16 cellular contexts compared by ENCODE assay signal in the genomic region with DNA sequence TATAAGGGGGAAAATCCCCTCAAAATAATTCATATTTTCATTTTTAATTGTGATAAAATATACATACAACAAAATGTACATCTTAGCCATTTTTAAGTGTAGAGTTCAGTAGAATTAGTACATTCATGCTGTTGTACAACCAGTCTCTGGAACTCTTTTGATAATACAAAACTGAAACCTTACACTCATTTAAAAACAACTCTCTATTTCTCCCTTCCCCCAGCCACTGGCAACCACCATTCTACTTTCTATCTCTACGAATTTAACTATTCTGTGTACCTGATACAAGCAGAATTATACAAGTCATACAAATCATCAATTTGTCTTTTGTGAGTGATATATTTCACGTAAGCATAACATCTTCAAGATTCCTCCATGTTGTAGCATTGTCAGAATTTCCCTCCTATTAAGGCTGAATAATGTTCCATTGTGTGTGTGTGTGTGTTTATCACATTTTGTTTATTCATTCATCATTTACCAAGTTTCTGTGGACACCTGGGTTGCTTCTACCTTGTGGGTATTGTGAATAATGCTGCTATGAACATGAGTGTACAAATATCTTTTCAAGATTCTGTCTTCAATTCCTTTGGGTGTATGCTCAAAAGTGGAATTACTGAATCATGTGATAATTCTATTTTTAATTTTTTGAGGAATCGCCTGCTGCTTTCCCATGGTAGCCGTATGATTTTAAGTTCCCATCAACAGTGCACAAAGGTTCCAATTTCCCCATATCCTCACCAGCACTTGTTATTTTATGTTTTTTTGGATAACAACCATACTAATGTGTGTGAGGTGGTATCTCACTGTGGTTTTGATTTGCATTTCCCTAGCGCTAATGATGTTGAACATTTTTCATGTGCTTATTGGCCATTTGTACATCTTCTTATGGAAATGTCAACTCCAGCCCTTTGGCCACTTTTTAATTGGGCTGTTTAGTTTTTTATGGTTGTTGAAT. TPM values are rescaled to one million over a fixed set of nuclear protein-coding genes. Genes with fewer than 3 reads are reported as not detected.
A peak's percentile ranks its signal among the peaks of the same experiment; 100 is the strongest.
DNase-seq lines count a peak whose midpoint lies in the region; ATAC-seq lines count a peak whose summit lies in the region.
"Had no signal": no experiment of that assay in that cellular context is flagged by ENCODE, and none has a peak within 500 bp of the region (broad histone marks: within the 10 kb centered on the region; RNA-seq: fewer than 3 reads in every experiment).

No MANE protein-coding gene starts in this region.

- CTCF ChIA-PET in activated CD8-positive, alpha-beta memory T cell treated with anti-CD3 and anti-CD28 coated beads, Interleukin-2, amount 10 ng/mL, durations not matched to agents 7 days and 5 days (lab: Charles Lee): no interaction called here

- no peak for DNase-seq in activated CD8-positive, alpha-beta memory T cell treated with anti-CD3 and anti-CD28 coated beads, Interleukin-2, amount 10 ng/mL, durations not matched to agents 7 days and 5 days
- DNase-seq in activated CD8-positive, alpha-beta memory T cell treated with anti-CD3 and anti-CD28 coated beads for 24 hours: no peak
- no peak for DNase-seq in AML-193 (lab: John Stamatoyannopoulos, UW)
- no peak for DNase-seq in NCI-H510A (lab: John Stamatoyannopoulos, UW)
- DNase-seq: amniotic stem cell, DMS 273 treated with DMSO at 0.1 percent for 48 hours, SW 1271, upper lobe of right lung had no signal

- H3K9me3 Mint-ChIP-seq in activated CD8-positive, alpha-beta memory T cell treated with anti-CD3 and anti-CD28 coated beads, Interleukin-2, amount 10 ng/mL, durations not matched to agents 7 days and 5 days (ENCODE audit: low read depth): no peaks in the 10 kb centered on the region
- H3K9me3 Mint-ChIP-seq in activated naive CD4-positive, alpha-beta T cell treated with anti-CD3 and anti-CD28 coated beads, Interleukin-2, amount 50 U/mL, for 24 hours: no peaks in the 10 kb centered on the region

- ATAC-seq in activated CD8-positive, alpha-beta memory T cell treated with anti-CD3 and anti-CD28 coated beads, Interleukin-2, amount 10 ng/mL, durations not matched to agents 7 days and 5 days: peak; percentile 69
- ATAC-seq in GM19395 (IDR thresholded peaks at IDR 0.05; ENCODE audit: unreplicated experiment): peak; percentile 87
- ATAC-seq in HG02981 (IDR thresholded peaks at IDR 0.05; ENCODE audit: unreplicated experiment): peak; percentile 75
- no peak for ATAC-seq in HG03025 (IDR thresholded peaks at IDR 0.05; ENCODE audit: low FRiP score, unreplicated experiment)
- ATAC-seq: upper lobe of right lung had no signal

- no peak overlapping the region for H3K4me3 Mint-ChIP-seq in activated CD8-positive, alpha-beta memory T cell treated with anti-CD3 and anti-CD28 coated beads, Interleukin-2, amount 10 ng/mL, durations not matched to agents 7 days and 5 days
- H3K4me3 Mint-ChIP-seq in activated naive CD4-positive, alpha-beta T cell treated with anti-CD3 and anti-CD28 coated beads, Interleukin-2, amount 50 U/mL, for 24 hours: no peak overlapping the region

- H3K36me3 Mint-ChIP-seq in activated CD8-positive, alpha-beta memory T cell treated with anti-CD3 and anti-CD28 coated beads, Interleukin-2, amount 10 ng/mL, durations not matched to agents 7 days and 5 days: no peaks in the 10 kb centered on the region
- H3K36me3 Mint-ChIP-seq in activated naive CD4-positive, alpha-beta T cell treated with anti-CD3 and anti-CD28 coated beads, Interleukin-2, amount 50 U/mL, for 24 hours: no peaks in the 10 kb centered on the region

- peak overlapping the region; percentile 3 for H3K27ac Mint-ChIP-seq in activated CD8-positive, alpha-beta memory T cell treated with anti-CD3 and anti-CD28 coated beads, Interleukin-2, amount 10 ng/mL, durations not matched to agents 7 days and 5 days
- peak overlapping the region; percentile 33 for H3K27ac Mint-ChIP-seq in activated naive CD4-positive, alpha-beta T cell treated with anti-CD3 and anti-CD28 coated beads, Interleukin-2, amount 50 U/mL, for 24 hours

- H3K27me3 Mint-ChIP-seq in activated CD8-positive, alpha-beta memory T cell treated with anti-CD3 and anti-CD28 coated beads, Interleukin-2, amount 10 ng/mL, durations not matched to agents 7 days and 5 days: peaks cover 11% of the 10 kb centered on the region
- H3K27me3 Mint-ChIP-seq in activated naive CD4-positive, alpha-beta T cell treated with anti-CD3 and anti-CD28 coated beads, Interleukin-2, amount 50 U/mL, for 24 hours: peaks cover 2% of the 10 kb centered on the region

- H3K4me1 Mint-ChIP-seq in activated CD8-positive, alpha-beta memory T cell treated with anti-CD3 and anti-CD28 coated beads, Interleukin-2, amount 10 ng/mL, durations not matched to agents 7 days and 5 days: peaks cover 18% of the 10 kb centered on the region
- peaks cover 17% of the 10 kb centered on the region for H3K4me1 Mint-ChIP-seq in activated naive CD4-positive, alpha-beta T cell treated with anti-CD3 and anti-CD28 coated beads, Interleukin-2, amount 50 U/mL, for 24 hours

RNA-seq across cellular contexts. Expression of a gene that starts 4.7 kb away (rescaled TPM):
- not detected for total RNA-seq in activated CD8-positive, alpha-beta memory T cell treated with anti-CD3 and anti-CD28 coated beads, Interleukin-2, amount 10 ng/mL, durations not matched to agents 7 days and 5 days
- total RNA-seq: chondrocyte, endothelial cell of umbilical vein, glomerular endothelial cell, posterior vena cava, upper lobe of right lung had no signal
